In the genomic region with DNA sequence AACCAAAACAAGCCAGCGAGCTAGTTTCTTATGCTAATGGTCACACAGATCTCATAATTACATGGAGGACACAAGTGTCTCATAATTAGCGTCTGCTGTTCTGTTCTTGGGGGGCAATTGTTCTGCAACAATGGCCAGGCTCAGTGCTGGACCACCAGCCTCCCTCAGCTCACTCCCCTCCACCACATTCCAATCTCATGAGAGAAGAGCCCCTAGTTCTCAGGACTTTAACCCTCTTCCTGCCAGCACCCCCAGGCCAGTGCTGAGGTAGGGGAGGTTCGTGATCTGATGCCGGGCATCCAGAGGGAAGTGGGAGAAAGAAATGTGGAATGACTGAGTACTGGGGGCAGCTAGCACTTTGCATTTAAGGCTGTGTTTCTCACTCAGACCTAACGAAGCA, we compare ENCODE assay signal across 20 cellular contexts. TPM values are rescaled to one million over a fixed set of nuclear protein-coding genes. Genes with fewer than 3 reads are reported as not detected.
A peak's percentile ranks its signal among the peaks of the same experiment; 100 is the strongest.
DNase-seq lines count a peak whose midpoint lies in the region; ATAC-seq, FAIRE-seq and TF ChIP-seq lines count a peak whose summit lies in the region.
"Had no signal": no experiment of that assay in that cellular context is flagged by ENCODE, and none has a peak within 500 bp of the region (broad histone marks: within the 10 kb centered on the region; RNA-seq: fewer than 3 reads in every experiment).

No MANE protein-coding gene starts in this region.

- H3K79me1 ChIP-seq in mesendoderm (ENCODE audit: low read length), result no peaks in the 10 kb centered on the region

- no peaks in the 10 kb centered on the region for H3K36me3 Mint-ChIP-seq in astrocyte (ENCODE audit: low read depth, unreplicated experiment)
- H3K36me3 Mint-ChIP-seq: CD8-positive, alpha-beta T cell had no signal

- no peak overlapping the region for H3K23ac ChIP-seq in mesendoderm (ENCODE audit: low read length)

- H4K8ac ChIP-seq in mesendoderm (ENCODE audit: low read depth, low read length), result no peak overlapping the region

- no peak overlapping the region for H2BK5ac ChIP-seq in mesendoderm (ENCODE audit: low read length)

- H3K36me3 ChIP-seq in HUES48 (ENCODE audit: control insufficient read depth, insufficient read depth, low read length) (no peaks in the 10 kb centered on the region), astrocyte (ENCODE audit: insufficient read depth, low read length) (no peaks in the 10 kb centered on the region), mesendoderm (ENCODE audit: control insufficient read depth, insufficient read depth, low read length) (no peaks in the 10 kb centered on the region)
- H3K36me3 ChIP-seq: BLaER1 had no signal

- no peak overlapping the region; the same call in 1 of the 2 replicates for H3K4me3 ChIP-seq in HUES48 (ENCODE audit: low read depth, low read length)
- H3K4me3 ChIP-seq in astrocyte (ENCODE audit: insufficient read depth, low read depth, low read length), result no peak overlapping the region
- H3K4me3 ChIP-seq in mesendoderm (ENCODE audit: low read length), result no peak overlapping the region
- H3K4me3 ChIP-seq: A549, BLaER1 had no signal

- no peak overlapping the region for H3K56ac ChIP-seq in mesendoderm (ENCODE audit: low read length)

- WGBS in mesendoderm (ENCODE audit: extremely low coverage, insufficient coverage, low lambda C conversion rate), result no CpG with 5 or more reads among the region's 5 CpGs

- no peak overlapping the region for H2BK15ac ChIP-seq in mesendoderm (replicated peaks; ENCODE audit: low read depth)

- H2BK120ac ChIP-seq in mesendoderm (ENCODE audit: low read depth, low read length), result no peak overlapping the region

- 0 out of 2 replicates have a peak, but pooled peaks cover 4% of the 10 kb centered on the region for H3K9me3 ChIP-seq in HUES48 (ENCODE audit: control insufficient read depth, insufficient read depth, low read length)
- no peaks in the 10 kb centered on the region for H3K9me3 ChIP-seq in astrocyte (ENCODE audit: insufficient read depth, low read depth, low read length)

- no peak overlapping the region for H3K27ac Mint-ChIP-seq in astrocyte (ENCODE audit: unreplicated experiment)
- H3K27ac Mint-ChIP-seq: CD8-positive, alpha-beta T cell had no signal

- H3K79me2 ChIP-seq in astrocyte (ENCODE audit: insufficient read depth, low read length) (no peaks in the 10 kb centered on the region), mesendoderm (ENCODE audit: control insufficient read depth, insufficient read depth, low read length) (no peaks in the 10 kb centered on the region)

- peaks cover 7% of the 10 kb centered on the region for H3K27me3 Mint-ChIP-seq in astrocyte (ENCODE audit: low read depth, unreplicated experiment)

- H2AK5ac ChIP-seq in mesendoderm (ENCODE audit: low read length), result no peak overlapping the region

- no peak for TF ChIP-seq CTCF in astrocyte (IDR thresholded peaks at IDR 0.05; ENCODE audit: insufficient read depth, low read depth, low read length)

- H3K4me1 ChIP-seq in HUES48 (ENCODE audit: control insufficient read depth, insufficient read depth, low read length) (peaks cover 22% of the 10 kb centered on the region), astrocyte (ENCODE audit: insufficient read depth, low read length) (peaks cover 17% of the 10 kb centered on the region), mesendoderm (ENCODE audit: control insufficient read depth, low read depth, low read length) (peaks cover 9% of the 10 kb centered on the region)

- H2AFZ ChIP-seq in astrocyte (ENCODE audit: low read depth, low read length), result peak overlapping the region; percentile 23

- H3K9ac ChIP-seq in HUES48 (ENCODE audit: low read depth, low read length), result no peak overlapping the region
- no peak overlapping the region for H3K9ac ChIP-seq in astrocyte (ENCODE audit: low read length)
- no peak overlapping the region for H3K9ac ChIP-seq in mesendoderm (ENCODE audit: low read length)
- H3K9ac ChIP-seq: BLaER1 had no signal

- H3K18ac ChIP-seq in mesendoderm (ENCODE audit: low read length), result no peak overlapping the region

- H3K27ac ChIP-seq in HUES48 (ENCODE audit: low read depth, low read length) (peak overlapping the region; percentile 87), astrocyte (ENCODE audit: low read depth, low read length) (no peak overlapping the region), mesendoderm (ENCODE audit: low read depth, low read length) (no peak overlapping the region)
- H3K27ac ChIP-seq: A549, BLaER1 had no signal

- peaks cover 11% of the 10 kb centered on the region for H3K9me3 Mint-ChIP-seq in astrocyte (ENCODE audit: unreplicated experiment)

- H3K4me1 Mint-ChIP-seq in astrocyte (ENCODE audit: low read depth, unreplicated experiment), result peaks cover 12% of the 10 kb centered on the region

- peak; percentile 34 for DNase-seq in EL
- DNase-seq in astrocyte (ENCODE audit: low read depth), result no peak
- DNase-seq in mesendoderm, result peak; percentile 77
- DNase-seq in hypothalamus (lab: John Stamatoyannopoulos, UW), result no peak
- DNase-seq in C1 segment of cervical spinal cord (lab: John Stamatoyannopoulos, UW), result no peak
- DNase-seq: Calu3; CD8-positive, alpha-beta T cell; KBM-7; NCI-H1105 treated with DMSO at 0.1 percent for 48 hours; NCI-H1694 treated with DMSO at 0.1 percent for 48 hours; NCI-H774; PC-3; RPMI8226; SIG-M5 had no signal

- H4K5ac ChIP-seq in mesendoderm (ENCODE audit: low read length), result no peak overlapping the region

- no peak overlapping the region for H3K4ac ChIP-seq in mesendoderm (ENCODE audit: low read depth, low read length)

- H3K27me3 ChIP-seq in HUES48 (ENCODE audit: control insufficient read depth, insufficient read depth, low read length), result no peaks in the 10 kb centered on the region
- H3K27me3 ChIP-seq in astrocyte (ENCODE audit: insufficient read depth, low read length), result no peaks in the 10 kb centered on the region
- no peaks in the 10 kb centered on the region for H3K27me3 ChIP-seq in mesendoderm (ENCODE audit: insufficient read depth, low read length, poor library complexity)
- H3K27me3 ChIP-seq: BLaER1 had no signal

- peak overlapping the region; percentile 54 for H3K4me2 ChIP-seq in astrocyte (ENCODE audit: low read length)
- H3K4me2 ChIP-seq in mesendoderm (ENCODE audit: low read length), result no peak overlapping the region
- H3K4me2 ChIP-seq: A549, BLaER1 had no signal

- ATAC-seq in GM21717 (IDR thresholded peaks at IDR 0.05; ENCODE audit: unreplicated experiment), result no peak
- ATAC-seq in GM18909 (IDR thresholded peaks at IDR 0.05; ENCODE audit: poor library complexity, unreplicated experiment), result no peak
- ATAC-seq: CD8-positive, alpha-beta T cell; HCT116; PC-3 had no signal

- no peak for FAIRE-seq in astrocyte (lab: Jason Lieb, UNC)
- FAIRE-seq: A549 had no signal

- no peaks in the 10 kb centered on the region for H4K20me1 ChIP-seq in astrocyte (ENCODE audit: insufficient read depth, low read length)
- H4K20me1 ChIP-seq: BLaER1 had no signal

- no peak overlapping the region for H3K4me3 Mint-ChIP-seq in astrocyte (ENCODE audit: unreplicated experiment)
- H3K4me3 Mint-ChIP-seq: CD8-positive, alpha-beta T cell had no signal

RNA-seq across cellular contexts. Expression of a gene that starts 20.1 kb away (rescaled TPM):
- total RNA-seq in astrocyte, result 0.16 TPM in 1 of 2 replicates, not detected in the other
- polyA plus RNA-seq in mesendoderm (2013, experiment 1 of 2), result 3.4 TPM
- 3.7 TPM for polyA plus RNA-seq in mesendoderm (2013, experiment 2 of 2)
- total RNA-seq: Calu3 had no signal

Comparison
In these comparisons a context has a peak if more than half of its experiments do, and no peak if none do; other contexts are left out.
1. DNase-seq: peak in EL (single experiment) and mesendoderm (single experiment); none in astrocyte (single experiment), hypothalamus (0 of 51) and C1 segment of cervical spinal cord (0 of 14).